In the genomic region with DNA sequence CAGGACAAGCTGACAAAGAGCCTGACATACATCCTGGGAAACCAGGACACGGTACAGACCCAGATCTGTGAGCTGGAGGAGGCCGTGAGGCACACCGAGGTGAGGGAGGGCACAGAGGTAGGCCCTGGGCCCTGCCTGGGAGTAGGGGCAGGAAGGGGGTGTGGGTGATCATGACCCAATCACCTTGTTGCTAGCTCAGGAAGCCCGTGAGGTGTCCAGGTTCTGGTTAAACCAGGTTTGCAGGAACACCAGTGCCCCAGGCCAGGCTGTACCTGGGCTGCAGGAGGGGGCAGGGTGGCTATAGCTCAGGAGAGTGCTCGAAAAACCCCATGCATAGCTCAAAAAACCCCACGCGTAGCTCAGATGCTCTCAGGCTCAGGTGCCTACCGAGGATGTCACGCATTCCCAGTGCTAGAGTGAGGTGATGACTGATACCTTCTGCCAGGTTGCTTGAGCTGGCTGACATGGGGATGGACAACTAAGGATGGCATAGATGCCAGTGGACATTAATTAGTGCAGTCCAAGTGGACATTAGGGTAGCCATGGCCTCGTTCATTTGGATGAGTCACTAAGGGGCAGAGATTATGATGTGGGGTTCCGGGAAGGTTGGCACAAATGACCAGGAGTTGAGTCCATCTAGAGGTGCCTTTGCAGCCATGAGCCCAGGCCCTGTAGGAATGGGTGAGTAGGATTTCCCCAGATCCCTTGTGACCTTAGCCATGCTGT, we compare ENCODE assay signal across 2 cellular contexts.
TF ChIP-seq lines count a peak whose summit lies in the region.

No MANE protein-coding gene starts in this region.

TF ChIP-seq in SK-N-SH, 30 proteins besides CTCF, POLR2A, EP300 and RAD21:
- TF ChIP-seq JUND (IDR thresholded peaks at IDR 0.05) (no peak), MXI1 (IDR thresholded peaks at IDR 0.05; ENCODE audit: low read depth, low read length) (no peak)

TF ChIP-seq in SK-N-SH treated with all-trans-retinoic acid at 6 μM for 48 hours, 23 proteins besides CTCF, POLR2A, EP300 and RAD21:
- no peak for TF ChIP-seq ZFP30 (CRISPR knock-in tag; IDR thresholded peaks at IDR 0.05)
- TF ChIP-seq ZC3H10 (CRISPR knock-in tag; IDR thresholded peaks at IDR 0.05), result no peak
- no peak for TF ChIP-seq RARB (CRISPR knock-in tag; IDR thresholded peaks at IDR 0.05)
- no peak for TF ChIP-seq ZFP3 (CRISPR knock-in tag; IDR thresholded peaks at IDR 0.05)
- no peak for TF ChIP-seq ISL1 (CRISPR knock-in tag; IDR thresholded peaks at IDR 0.05)
TF ChIP-seq in SK-N-SH treated with all-trans-retinoic acid at 6 μM for 48 hours: peak in this region for 0.
